1 cellular context compared by ENCODE assay signal in the genomic region with DNA sequence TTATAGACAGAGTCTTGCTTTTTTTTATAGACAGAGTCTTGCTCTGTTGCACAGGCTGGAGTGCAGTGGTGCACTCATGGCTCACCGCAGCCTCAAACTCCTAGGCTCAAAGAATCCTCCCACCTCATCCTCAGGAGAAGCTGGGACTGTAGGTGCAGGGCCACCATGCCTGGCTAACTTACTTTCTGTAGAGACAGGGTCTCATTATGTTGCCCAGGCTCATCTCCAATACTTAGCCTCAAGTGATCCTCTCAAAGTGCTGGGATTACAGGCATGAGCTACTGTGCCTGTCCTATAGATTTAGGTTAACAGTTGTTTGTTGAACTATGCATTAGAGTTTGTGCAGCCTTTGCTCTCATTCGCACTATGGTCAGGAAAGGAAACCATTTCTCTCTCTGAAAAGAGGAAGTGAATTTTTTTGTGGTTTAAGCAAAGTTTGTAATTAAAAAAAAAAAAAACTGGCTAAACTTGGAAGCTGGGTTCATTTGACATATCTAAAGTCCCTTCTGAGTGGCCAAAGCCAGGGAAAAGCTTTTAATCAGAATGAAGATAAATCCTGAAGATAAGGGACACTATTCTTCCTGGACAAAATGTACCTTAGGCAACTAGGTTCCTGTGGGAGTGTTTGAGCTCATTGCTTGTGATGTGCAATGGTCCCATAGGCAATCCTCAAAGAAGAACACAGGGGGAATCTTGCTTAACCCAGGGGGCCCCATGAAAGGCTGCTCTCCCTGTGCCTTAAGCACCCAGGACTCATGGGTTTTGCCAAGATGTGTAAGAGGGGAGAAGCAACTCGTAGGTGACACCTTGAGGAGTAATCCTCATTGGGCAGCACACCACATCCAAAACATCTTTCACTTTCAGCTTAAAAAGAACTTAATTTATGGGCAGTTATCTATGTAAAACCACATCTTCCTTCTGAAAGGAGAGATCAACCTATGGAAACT.
A peak's percentile ranks its signal among the peaks of the same experiment; 100 is the strongest.
TF ChIP-seq lines count a peak whose summit lies in the region.

No MANE protein-coding gene starts in this region.

TF ChIP-seq in K562, 482 proteins besides CTCF, POLR2A, EP300 and RAD21 (continued from another document):
- TF ChIP-seq, protein P1, sequence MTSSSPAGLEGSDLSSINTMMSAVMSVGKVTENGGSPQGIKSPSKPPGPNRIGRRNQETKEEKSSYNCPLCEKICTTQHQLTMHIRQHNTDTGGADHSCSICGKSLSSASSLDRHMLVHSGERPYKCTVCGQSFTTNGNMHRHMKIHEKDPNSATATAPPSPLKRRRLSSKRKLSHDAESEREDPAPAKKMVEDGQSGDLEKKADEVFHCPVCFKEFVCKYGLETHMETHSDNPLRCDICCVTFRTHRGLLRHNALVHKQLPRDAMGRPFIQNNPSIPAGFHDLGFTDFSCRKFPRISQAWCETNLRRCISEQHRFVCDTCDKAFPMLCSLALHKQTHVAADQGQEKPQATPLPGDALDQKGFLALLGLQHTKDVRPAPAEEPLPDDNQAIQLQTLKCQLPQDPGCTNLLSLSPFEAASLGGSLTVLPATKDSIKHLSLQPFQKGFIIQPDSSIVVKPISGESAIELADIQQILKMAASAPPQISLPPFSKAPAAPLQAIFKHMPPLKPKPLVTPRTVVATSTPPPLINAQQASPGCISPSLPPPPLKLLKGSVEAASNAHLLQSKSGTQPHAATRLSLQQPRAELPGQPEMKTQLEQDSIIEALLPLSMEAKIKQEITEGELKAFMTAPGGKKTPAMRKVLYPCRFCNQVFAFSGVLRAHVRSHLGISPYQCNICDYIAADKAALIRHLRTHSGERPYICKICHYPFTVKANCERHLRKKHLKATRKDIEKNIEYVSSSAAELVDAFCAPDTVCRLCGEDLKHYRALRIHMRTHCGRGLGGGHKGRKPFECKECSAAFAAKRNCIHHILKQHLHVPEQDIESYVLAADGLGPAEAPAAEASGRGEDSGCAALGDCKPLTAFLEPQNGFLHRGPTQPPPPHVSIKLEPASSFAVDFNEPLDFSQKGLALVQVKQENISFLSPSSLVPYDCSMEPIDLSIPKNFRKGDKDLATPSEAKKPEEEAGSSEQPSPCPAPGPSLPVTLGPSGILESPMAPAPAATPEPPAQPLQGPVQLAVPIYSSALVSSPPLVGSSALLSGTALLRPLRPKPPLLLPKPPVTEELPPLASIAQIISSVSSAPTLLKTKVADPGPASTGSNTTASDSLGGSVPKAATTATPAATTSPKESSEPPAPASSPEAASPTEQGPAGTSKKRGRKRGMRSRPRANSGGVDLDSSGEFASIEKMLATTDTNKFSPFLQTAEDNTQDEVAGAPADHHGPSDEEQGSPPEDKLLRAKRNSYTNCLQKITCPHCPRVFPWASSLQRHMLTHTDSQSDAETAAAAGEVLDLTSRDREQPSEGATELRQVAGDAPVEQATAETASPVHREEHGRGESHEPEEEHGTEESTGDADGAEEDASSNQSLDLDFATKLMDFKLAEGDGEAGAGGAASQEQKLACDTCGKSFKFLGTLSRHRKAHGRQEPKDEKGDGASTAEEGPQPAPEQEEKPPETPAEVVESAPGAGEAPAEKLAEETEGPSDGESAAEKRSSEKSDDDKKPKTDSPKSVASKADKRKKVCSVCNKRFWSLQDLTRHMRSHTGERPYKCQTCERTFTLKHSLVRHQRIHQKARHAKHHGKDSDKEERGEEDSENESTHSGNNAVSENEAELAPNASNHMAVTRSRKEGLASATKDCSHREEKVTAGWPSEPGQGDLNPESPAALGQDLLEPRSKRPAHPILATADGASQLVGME (CRISPR knock-in tag; IDR thresholded peaks at IDR 0.05), result no peak
- TF ChIP-seq, protein P2, sequence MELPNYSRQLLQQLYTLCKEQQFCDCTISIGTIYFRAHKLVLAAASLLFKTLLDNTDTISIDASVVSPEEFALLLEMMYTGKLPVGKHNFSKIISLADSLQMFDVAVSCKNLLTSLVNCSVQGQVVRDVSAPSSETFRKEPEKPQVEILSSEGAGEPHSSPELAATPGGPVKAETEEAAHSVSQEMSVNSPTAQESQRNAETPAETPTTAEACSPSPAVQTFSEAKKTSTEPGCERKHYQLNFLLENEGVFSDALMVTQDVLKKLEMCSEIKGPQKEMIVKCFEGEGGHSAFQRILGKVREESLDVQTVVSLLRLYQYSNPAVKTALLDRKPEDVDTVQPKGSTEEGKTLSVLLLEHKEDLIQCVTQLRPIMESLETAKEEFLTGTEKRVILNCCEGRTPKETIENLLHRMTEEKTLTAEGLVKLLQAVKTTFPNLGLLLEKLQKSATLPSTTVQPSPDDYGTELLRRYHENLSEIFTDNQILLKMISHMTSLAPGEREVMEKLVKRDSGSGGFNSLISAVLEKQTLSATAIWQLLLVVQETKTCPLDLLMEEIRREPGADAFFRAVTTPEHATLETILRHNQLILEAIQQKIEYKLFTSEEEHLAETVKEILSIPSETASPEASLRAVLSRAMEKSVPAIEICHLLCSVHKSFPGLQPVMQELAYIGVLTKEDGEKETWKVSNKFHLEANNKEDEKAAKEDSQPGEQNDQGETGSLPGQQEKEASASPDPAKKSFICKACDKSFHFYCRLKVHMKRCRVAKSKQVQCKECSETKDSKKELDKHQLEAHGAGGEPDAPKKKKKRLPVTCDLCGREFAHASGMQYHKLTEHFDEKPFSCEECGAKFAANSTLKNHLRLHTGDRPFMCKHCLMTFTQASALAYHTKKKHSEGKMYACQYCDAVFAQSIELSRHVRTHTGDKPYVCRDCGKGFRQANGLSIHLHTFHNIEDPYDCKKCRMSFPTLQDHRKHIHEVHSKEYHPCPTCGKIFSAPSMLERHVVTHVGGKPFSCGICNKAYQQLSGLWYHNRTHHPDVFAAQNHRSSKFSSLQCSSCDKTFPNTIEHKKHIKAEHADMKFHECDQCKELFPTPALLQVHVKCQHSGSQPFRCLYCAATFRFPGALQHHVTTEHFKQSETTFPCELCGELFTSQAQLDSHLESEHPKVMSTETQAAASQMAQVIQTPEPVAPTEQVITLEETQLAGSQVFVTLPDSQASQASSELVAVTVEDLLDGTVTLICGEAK (IDR thresholded peaks at IDR 0.05), result peak; percentile 38; the same call in 1 of the 2 replicates
- TF ChIP-seq, protein P2 (CRISPR knock-in tag; IDR thresholded peaks at IDR 0.05), result no peak
- no peak for TF ChIP-seq ARID2 (IDR thresholded peaks at IDR 0.05)
- no peak for TF ChIP-seq EP400 (IDR thresholded peaks at IDR 0.05)
- TF ChIP-seq PRPF4 (IDR thresholded peaks at IDR 0.05; ENCODE audit: insufficient read depth, low read depth, low read length, poor library complexity, severe bottlenecking), result no peak
- TF ChIP-seq PRMT5 (CRISPR knock-in tag; IDR thresholded peaks at IDR 0.05), result no peak
- TF ChIP-seq, protein P3, sequence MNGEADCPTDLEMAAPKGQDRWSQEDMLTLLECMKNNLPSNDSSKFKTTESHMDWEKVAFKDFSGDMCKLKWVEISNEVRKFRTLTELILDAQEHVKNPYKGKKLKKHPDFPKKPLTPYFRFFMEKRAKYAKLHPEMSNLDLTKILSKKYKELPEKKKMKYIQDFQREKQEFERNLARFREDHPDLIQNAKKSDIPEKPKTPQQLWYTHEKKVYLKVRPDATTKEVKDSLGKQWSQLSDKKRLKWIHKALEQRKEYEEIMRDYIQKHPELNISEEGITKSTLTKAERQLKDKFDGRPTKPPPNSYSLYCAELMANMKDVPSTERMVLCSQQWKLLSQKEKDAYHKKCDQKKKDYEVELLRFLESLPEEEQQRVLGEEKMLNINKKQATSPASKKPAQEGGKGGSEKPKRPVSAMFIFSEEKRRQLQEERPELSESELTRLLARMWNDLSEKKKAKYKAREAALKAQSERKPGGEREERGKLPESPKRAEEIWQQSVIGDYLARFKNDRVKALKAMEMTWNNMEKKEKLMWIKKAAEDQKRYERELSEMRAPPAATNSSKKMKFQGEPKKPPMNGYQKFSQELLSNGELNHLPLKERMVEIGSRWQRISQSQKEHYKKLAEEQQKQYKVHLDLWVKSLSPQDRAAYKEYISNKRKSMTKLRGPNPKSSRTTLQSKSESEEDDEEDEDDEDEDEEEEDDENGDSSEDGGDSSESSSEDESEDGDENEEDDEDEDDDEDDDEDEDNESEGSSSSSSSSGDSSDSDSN (IDR thresholded peaks at IDR 0.05; ENCODE audit: borderline replicate concordance in 1 of 2, low read depth in 2 of 2, low read length in 2 of 2), result no peak
- TF ChIP-seq PHB (CRISPR knock-in tag; IDR thresholded peaks at IDR 0.05), result no peak
- TF ChIP-seq ZEB2 (IDR thresholded peaks at IDR 0.05), result no peak
- peak; percentile 98 for TF ChIP-seq SPI1 (IDR thresholded peaks at IDR 0.05; ENCODE audit: borderline replicate concordance, low read depth, low read length)
- TF ChIP-seq FOXJ3 (CRISPR knock-in tag; IDR thresholded peaks at IDR 0.05), result no peak
- no peak for TF ChIP-seq ZKSCAN1 (IDR thresholded peaks at IDR 0.05; ENCODE audit: low read depth, low read length)
- TF ChIP-seq MTA3 (IDR thresholded peaks at IDR 0.05; ENCODE audit: borderline replicate concordance), result no peak
- no peak for TF ChIP-seq ZNF707 (CRISPR knock-in tag; conservative IDR thresholded peaks at IDR 0.05)
- TF ChIP-seq PPARD (CRISPR knock-in tag; IDR thresholded peaks at IDR 0.05), result no peak
- TF ChIP-seq MIER1 (IDR thresholded peaks at IDR 0.05; ENCODE audit: low read depth), result no peak
- TF ChIP-seq DDX20 (tag; IDR thresholded peaks at IDR 0.05; ENCODE audit: low read depth), result 0 out of 2 replicates have a peak, but pooled peaks have one; percentile 48
- no peak for TF ChIP-seq RFX7 (CRISPR knock-in tag; IDR thresholded peaks at IDR 0.05)
- TF ChIP-seq, protein P4, sequence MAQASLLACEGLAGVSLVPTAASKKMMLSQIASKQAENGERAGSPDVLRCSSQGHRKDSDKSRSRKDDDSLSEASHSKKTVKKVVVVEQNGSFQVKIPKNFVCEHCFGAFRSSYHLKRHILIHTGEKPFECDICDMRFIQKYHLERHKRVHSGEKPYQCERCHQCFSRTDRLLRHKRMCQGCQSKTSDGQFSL (CRISPR knock-in tag; IDR thresholded peaks at IDR 0.05), result no peak
- TF ChIP-seq, protein P4 (tag; IDR thresholded peaks at IDR 0.05), result no peak
- TF ChIP-seq, protein P5, sequence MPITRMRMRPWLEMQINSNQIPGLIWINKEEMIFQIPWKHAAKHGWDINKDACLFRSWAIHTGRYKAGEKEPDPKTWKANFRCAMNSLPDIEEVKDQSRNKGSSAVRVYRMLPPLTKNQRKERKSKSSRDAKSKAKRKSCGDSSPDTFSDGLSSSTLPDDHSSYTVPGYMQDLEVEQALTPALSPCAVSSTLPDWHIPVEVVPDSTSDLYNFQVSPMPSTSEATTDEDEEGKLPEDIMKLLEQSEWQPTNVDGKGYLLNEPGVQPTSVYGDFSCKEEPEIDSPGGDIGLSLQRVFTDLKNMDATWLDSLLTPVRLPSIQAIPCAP (CRISPR knock-in tag; IDR thresholded peaks at IDR 0.05; ENCODE audit: borderline replicate concordance), result no peak
- no peak for TF ChIP-seq DIDO1 (tag; IDR thresholded peaks at IDR 0.05; ENCODE audit: low read depth)
- no peak for TF ChIP-seq ZBTB7A (IDR thresholded peaks at IDR 0.05; ENCODE audit: borderline replicate concordance, control insufficient read depth, low read depth, low read length)
- TF ChIP-seq ILF3 (IDR thresholded peaks at IDR 0.05; ENCODE audit: borderline replicate concordance), result no peak
- TF ChIP-seq SRSF3 (IDR thresholded peaks at IDR 0.05; ENCODE audit: insufficient read depth, low read length), result no peak
- TF ChIP-seq, protein P6, sequence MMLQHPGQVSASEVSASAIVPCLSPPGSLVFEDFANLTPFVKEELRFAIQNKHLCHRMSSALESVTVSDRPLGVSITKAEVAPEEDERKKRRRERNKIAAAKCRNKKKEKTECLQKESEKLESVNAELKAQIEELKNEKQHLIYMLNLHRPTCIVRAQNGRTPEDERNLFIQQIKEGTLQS (IDR thresholded peaks at IDR 0.05), result no peak
- TF ChIP-seq, protein P6 (CRISPR knock-in tag; conservative IDR thresholded peaks at IDR 0.05), result no peak
- no peak for TF ChIP-seq BRCA1 (IDR thresholded peaks at IDR 0.05)
- TF ChIP-seq BRCA1 (CRISPR knock-in tag; IDR thresholded peaks at IDR 0.05), result no peak
- no peak for TF ChIP-seq KDM4B (IDR thresholded peaks at IDR 0.05; ENCODE audit: borderline replicate concordance in 2 of 2, low read depth in 1 of 2)
- TF ChIP-seq CBX5 (IDR thresholded peaks at IDR 0.05; ENCODE audit: borderline replicate concordance, low read depth), result no peak
- TF ChIP-seq RB1 (IDR thresholded peaks at IDR 0.05; ENCODE audit: low read depth), result no peak
TF ChIP-seq in K562: peak in this region for 4.
